Comparison of ENCODE assay signal across 22 cellular contexts in the genomic region with DNA sequence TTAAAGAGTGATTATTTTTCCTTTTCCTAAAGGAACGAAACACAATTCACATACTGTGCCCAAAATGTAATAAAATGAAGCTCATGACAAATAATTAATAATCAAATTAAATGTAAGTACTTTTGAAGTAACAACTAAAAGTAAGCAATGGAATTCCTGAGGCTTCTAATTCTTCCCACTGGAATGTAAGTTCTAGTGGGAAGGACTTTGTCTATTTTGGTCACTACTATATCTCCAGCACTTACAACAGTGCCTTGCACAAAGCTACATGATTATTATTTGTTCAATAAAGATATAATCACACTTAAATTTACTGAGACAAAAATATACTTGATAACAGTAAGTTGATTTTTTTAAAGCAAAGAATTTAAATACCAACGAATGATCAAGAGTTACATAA.
"Had no signal": no experiment of that assay in that cellular context is flagged by ENCODE, and none has a peak within 500 bp of the region (broad histone marks: within the 10 kb centered on the region; RNA-seq: fewer than 3 reads in every experiment).

No MANE protein-coding gene starts in this region.

- H3K9me3 ChIP-seq: adrenal gland, left ventricle myocardium inferior, neutrophil, pancreas, psoas muscle, testis, vagina had no signal

- DNase-seq: activated CD4-positive, alpha-beta T cell treated with anti-CD3 and anti-CD28 coated beads for 1 hour; activated T-cell treated with anti-CD3 and anti-CD28 coated beads, Interleukin-2, amount 50 U/mL, for 1 hour; adrenal gland; cerebellar nuclear complex; foreskin fibroblast; immature natural killer cell; left ventricle myocardium inferior; midbrain; pancreas; psoas muscle; right cardiac atrium; stimulated activated CD4-positive, alpha-beta T cell treated with anti-CD3 and anti-CD28 coated beads, Interleukin-15, amount 100 ng/mL, for 24 hours; stimulated activated naive CD4-positive, alpha-beta T cell; T-helper 9 cell; testis had no signal

- H3K27me3 ChIP-seq: adrenal gland, neutrophil, pancreas, testis, vagina had no signal

- H3K36me3 Mint-ChIP-seq: activated naive CD4-positive, alpha-beta T cell treated with anti-CD3 and anti-CD28 coated beads, Interleukin-2, amount 50 U/mL, for 72 hours; immature natural killer cell had no signal

- H3K4me3 Mint-ChIP-seq: immature natural killer cell, nephron, type B pancreatic cell had no signal

- H3K27ac ChIP-seq: adrenal gland, left ventricle myocardium inferior, neutrophil, pancreas, psoas muscle, testis, vagina had no signal

- H3K36me3 ChIP-seq: adrenal gland, neutrophil, pancreas, vagina had no signal

- FAIRE-seq: bronchial epithelial cell, endometrium had no signal

- H3K27me3 Mint-ChIP-seq: type B pancreatic cell had no signal

- ATAC-seq: activated naive CD4-positive, alpha-beta T cell treated with anti-CD3 and anti-CD28 coated beads, Interleukin-2, amount 50 U/mL, for 72 hours; pancreas; psoas muscle; right cardiac atrium had no signal

- H3K9me3 Mint-ChIP-seq: activated naive CD4-positive, alpha-beta T cell treated with anti-CD3 and anti-CD28 coated beads, Interleukin-2, amount 50 U/mL, for 72 hours; immature natural killer cell; nephron had no signal

- H3K4me1 ChIP-seq: adrenal gland, pancreas, psoas muscle, testis, vagina had no signal

- H3K4me3 ChIP-seq: adrenal gland, left ventricle myocardium inferior, pancreas, psoas muscle, testis, vagina had no signal

- H3K27ac Mint-ChIP-seq: activated naive CD4-positive, alpha-beta T cell treated with anti-CD3 and anti-CD28 coated beads, Interleukin-2, amount 50 U/mL, for 72 hours; immature natural killer cell; nephron; type B pancreatic cell had no signal

- H3K4me1 Mint-ChIP-seq: immature natural killer cell had no signal
